ENCODE assay signal across 18 cellular contexts in genomic region chrX:23637187-23637586, GRCh38. TPM values are rescaled to one million over a fixed set of nuclear protein-coding genes. Genes with fewer than 3 reads are reported as not detected.
DNase-seq lines count a peak whose midpoint lies in the region; ATAC-seq and TF ChIP-seq lines count a peak whose summit lies in the region.
"Had no signal": no experiment of that assay in that cellular context is flagged by ENCODE, and none has a peak within 500 bp of the region (broad histone marks: within the 10 kb centered on the region; RNA-seq: fewer than 3 reads in every experiment).

No MANE protein-coding gene starts in this region.

- no peak overlapping the region for H2AFZ ChIP-seq in IMR-90 (replicated peaks; ENCODE audit: low read length, poor library complexity)
- H2AFZ ChIP-seq: GM23248 had no signal

- intact Hi-C loops in activated naive CD4-positive, alpha-beta T cell treated with anti-CD3 and anti-CD28 coated beads for 36 hours (cut with micrococcal nuclease), result loop anchor here (10.0 kb wide), 1 partner anchor 302 kb away; the partner anchor contains the start of gene PTCHD1
- intact Hi-C loops in IMR-90 (cut with micrococcal nuclease), result no loop called here

- H3K9me3 Mint-ChIP-seq in activated naive CD4-positive, alpha-beta T cell treated with anti-CD3 and anti-CD28 coated beads for 36 hours, result peaks cover 2% of the 10 kb centered on the region
- peaks cover 0 to 11% of the 10 kb centered on the region in 2 donors for H3K9me3 Mint-ChIP-seq in activated naive CD4-positive, alpha-beta T cell treated with anti-CD3 and anti-CD28 coated beads, Interleukin-2, amount 50 U/mL, for 72 hours
- H3K9me3 Mint-ChIP-seq in natural killer cell treated with Interleukin-12 subunit alpha and Interleukin-12 subunit beta and Interleukin-15 and Interleukin-18, amount 100 ng/mL, for 72 hours, result no peaks in the 10 kb centered on the region

- 0 out of 2 replicates have a peak, but pooled peaks have one; percentile 6 for TF ChIP-seq CTCF in IMR-90 (conservative IDR thresholded peaks at IDR 0.05; ENCODE audit: low read depth, low read length)
- TF ChIP-seq CTCF in suprapubic skin (IDR thresholded peaks at IDR 0.05), result no peak

- no peaks in the 10 kb centered on the region for H4K20me1 ChIP-seq in IMR-90 (ENCODE audit: insufficient read depth, low read length)

- H3K9ac ChIP-seq in IMR-90 (ENCODE audit: low read depth, low read length), result no peak overlapping the region
- H3K9ac ChIP-seq: GM23248 had no signal

- DNase-seq in activated naive CD4-positive, alpha-beta T cell treated with anti-CD3 and anti-CD28 coated beads for 36 hours, result peak; percentile 5
- no peak for DNase-seq in activated naive CD4-positive, alpha-beta T cell treated with anti-CD3 and anti-CD28 coated beads, Interleukin-2, amount 50 U/mL, for 72 hours (ENCODE audit: low spot score in 2 of 2)
- DNase-seq in IMR-90, result no peak
- DNase-seq in natural killer cell treated with Interleukin-12 subunit alpha and Interleukin-12 subunit beta and Interleukin-15 and Interleukin-18, amount 100 ng/mL, for 72 hours (ENCODE audit: low spot score), result no peak
- no peak for DNase-seq in stimulated activated naive CD4-positive, alpha-beta T cell treated with Interleukin-2 at 50 U/mL for 16 hours (lab: John Stamatoyannopoulos, UW)
- no peak for DNase-seq in suprapubic skin (ENCODE audit: low spot score in 2 of 2)
- DNase-seq in effector CD8-positive, alpha-beta T cell (lab: John Stamatoyannopoulos, UW), result no peak
- DNase-seq: activated effector memory CD4-positive, alpha-beta T cell treated with Interleukin-2 at 50 U/mL for 16 hours; effector CD4-positive, alpha-beta T cell; foreskin fibroblast; GM23248; NCI-H1417; NCI-H2227 treated with DMSO at 0.1 percent for 48 hours; nephron progenitor cell; upper lobe of left lung had no signal

- H2AK9ac ChIP-seq in IMR-90 (replicated peaks; ENCODE audit: low read depth, low read length, poor library complexity), result no peak overlapping the region

- no peaks in the 10 kb centered on the region for H3K36me3 Mint-ChIP-seq in activated naive CD4-positive, alpha-beta T cell treated with anti-CD3 and anti-CD28 coated beads for 36 hours (ENCODE audit: low read depth)
- H3K36me3 Mint-ChIP-seq in activated naive CD4-positive, alpha-beta T cell treated with anti-CD3 and anti-CD28 coated beads, Interleukin-2, amount 50 U/mL, for 72 hours, result no peaks in the 10 kb centered on the region
- peaks cover 5% of the 10 kb centered on the region for H3K36me3 Mint-ChIP-seq in natural killer cell treated with Interleukin-12 subunit alpha and Interleukin-12 subunit beta and Interleukin-15 and Interleukin-18, amount 100 ng/mL, for 72 hours

- no peak overlapping the region for H2BK15ac ChIP-seq in IMR-90 (ENCODE audit: low read depth, low read length)

- H3K9me3 ChIP-seq in IMR-90 (ENCODE audit: control insufficient read depth, insufficient read depth, low read length) (no peaks in the 10 kb centered on the region), suprapubic skin (no peaks in the 10 kb centered on the region)

- no peak for TF ChIP-seq POLR2A in IMR-90 (IDR thresholded peaks at IDR 0.05; ENCODE audit: low read depth, low read length)
- TF ChIP-seq POLR2A in suprapubic skin (IDR thresholded peaks at IDR 0.05), result no peak

- in situ Hi-C loops in IMR-90 (cut with MboI; ENCODE audit: low sequenced_read_pairs), result no loop called here

- dilution Hi-C loops in IMR-90 (cut with HindIII; ENCODE audit: low sequenced_read_pairs, unreplicated experiment), result no loop called here

- H3K4me2 ChIP-seq in IMR-90 (ENCODE audit: low read depth, low read length), result no peak overlapping the region

- no CpG with 5 or more reads among the region's 4 CpGs for WGBS in IMR-90 (ENCODE audit: extremely low coverage in 2 of 2, insufficient read length in 1 of 2), 2 experiments
- WGBS in suprapubic skin, result 100% methylated on average over 4 of the region's 4 CpGs

- H3K79me1 ChIP-seq in IMR-90 (ENCODE audit: low read depth in 1 of 2, low read length in 2 of 2), result no peaks in the 10 kb centered on the region

- H3K27ac Mint-ChIP-seq in activated naive CD4-positive, alpha-beta T cell treated with anti-CD3 and anti-CD28 coated beads for 36 hours, result no peak overlapping the region
- H3K27ac Mint-ChIP-seq in activated naive CD4-positive, alpha-beta T cell treated with anti-CD3 and anti-CD28 coated beads, Interleukin-2, amount 50 U/mL, for 72 hours, result peak overlapping the region in 1 of 2 donors; percentile 50
- no peak overlapping the region for H3K27ac Mint-ChIP-seq in natural killer cell treated with Interleukin-12 subunit alpha and Interleukin-12 subunit beta and Interleukin-15 and Interleukin-18, amount 100 ng/mL, for 72 hours
- H3K27ac Mint-ChIP-seq: nephron progenitor cell had no signal

- TF ChIP-seq EP300 in suprapubic skin (IDR thresholded peaks at IDR 0.05), result no peak

- no peak overlapping the region for H2BK120ac ChIP-seq in IMR-90 (ENCODE audit: low read depth, low read length)

- H3K14ac ChIP-seq in IMR-90 (replicated peaks; ENCODE audit: low read depth, low read length), result no peak overlapping the region

- BruUV-seq in IMR-90 (replicated peaks; lab: Mats Ljungman, UMichigan), result no TSS peak

- no peak overlapping the region for H3K56ac ChIP-seq in IMR-90 (ENCODE audit: extremely low read depth, insufficient read depth, low read length)

- no peaks in the 10 kb centered on the region for H3K9me1 ChIP-seq in IMR-90 (ENCODE audit: insufficient read depth, low read length)

- no peaks in the 10 kb centered on the region for H3K4me1 Mint-ChIP-seq in activated naive CD4-positive, alpha-beta T cell treated with anti-CD3 and anti-CD28 coated beads for 36 hours (ENCODE audit: low read depth)
- no peaks in the 10 kb centered on the region for H3K4me1 Mint-ChIP-seq in natural killer cell treated with Interleukin-12 subunit alpha and Interleukin-12 subunit beta and Interleukin-15 and Interleukin-18, amount 100 ng/mL, for 72 hours (ENCODE audit: low read depth in 2 of 2)
- H3K4me1 Mint-ChIP-seq: nephron progenitor cell had no signal

- H4K5ac ChIP-seq in IMR-90 (ENCODE audit: low read depth, low read length), result no peak overlapping the region

- H3K27me3 Mint-ChIP-seq in activated naive CD4-positive, alpha-beta T cell treated with anti-CD3 and anti-CD28 coated beads for 36 hours (ENCODE audit: low read depth), result no peaks in the 10 kb centered on the region
- peaks cover 0 to 20% of the 10 kb centered on the region in 2 donors for H3K27me3 Mint-ChIP-seq in natural killer cell treated with Interleukin-12 subunit alpha and Interleukin-12 subunit beta and Interleukin-15 and Interleukin-18, amount 100 ng/mL, for 72 hours

- H3K36me3 ChIP-seq in IMR-90 (ENCODE audit: control insufficient read depth, insufficient read depth, low read length), result no peaks in the 10 kb centered on the region
- H3K36me3 ChIP-seq in suprapubic skin, result no peaks in the 10 kb centered on the region
- H3K36me3 ChIP-seq: upper lobe of left lung had no signal

- POLR2A ChIA-PET in IMR-90 (lab: Charles Lee; ENCODE audit: unreplicated experiment), result no interaction called here

- H4K8ac ChIP-seq in IMR-90 (ENCODE audit: low read depth in 2 of 2, low read length in 2 of 2), result no peak overlapping the region

- no peak overlapping the region for H3K4me3 Mint-ChIP-seq in activated naive CD4-positive, alpha-beta T cell treated with anti-CD3 and anti-CD28 coated beads for 36 hours
- H3K4me3 Mint-ChIP-seq in natural killer cell treated with Interleukin-12 subunit alpha and Interleukin-12 subunit beta and Interleukin-15 and Interleukin-18, amount 100 ng/mL, for 72 hours, result no peak overlapping the region
- H3K4me3 Mint-ChIP-seq: nephron progenitor cell had no signal

- no peak overlapping the region for H3K4ac ChIP-seq in IMR-90 (ENCODE audit: low read depth, low read length)

- H3K23ac ChIP-seq in IMR-90 (ENCODE audit: low read depth, low read length), result no peak overlapping the region

- no peak overlapping the region for H3K27ac ChIP-seq in IMR-90 (ENCODE audit: insufficient read depth, low read length)
- no peak overlapping the region for H3K27ac ChIP-seq in suprapubic skin
- H3K27ac ChIP-seq: GM23248, SK-N-MC, upper lobe of left lung, VCaP had no signal

- H3K27me3 ChIP-seq in IMR-90 (ENCODE audit: control insufficient read depth, insufficient read depth, low read length), result no peaks in the 10 kb centered on the region; the same call in none of the 2 replicates
- no peaks in the 10 kb centered on the region for H3K27me3 ChIP-seq in suprapubic skin
- H3K27me3 ChIP-seq: upper lobe of left lung had no signal

- H3K4me3 ChIP-seq in IMR-90 (ENCODE audit: insufficient read depth, low read depth, low read length) (no peak overlapping the region), suprapubic skin (no peak overlapping the region)
- H3K4me3 ChIP-seq: GM23248, SK-N-MC, upper lobe of left lung had no signal

- no peak overlapping the region for H2AK5ac ChIP-seq in IMR-90 (ENCODE audit: low read depth, low read length)

- no peak; the same call in 1 of the 2 replicates for TF ChIP-seq RAD21 in IMR-90 (IDR thresholded peaks at IDR 0.05; ENCODE audit: low read length)

- no peaks in the 10 kb centered on the region for H3K4me1 ChIP-seq in IMR-90 (ENCODE audit: control insufficient read depth, insufficient read depth, low read length)
- H3K4me1 ChIP-seq in suprapubic skin, result no peaks in the 10 kb centered on the region
- H3K4me1 ChIP-seq: upper lobe of left lung had no signal

- H2BK20ac ChIP-seq in IMR-90 (ENCODE audit: low read depth, low read length), result no peak overlapping the region

- CTCF ChIA-PET in activated naive CD4-positive, alpha-beta T cell treated with anti-CD3 and anti-CD28 coated beads for 36 hours (lab: Charles Lee), result no interaction called here
- CTCF ChIA-PET in IMR-90 (lab: Yijun Ruan, JAX), result no interaction called here

- H2BK5ac ChIP-seq in IMR-90 (ENCODE audit: low read depth, low read length, poor library complexity, severe bottlenecking), result no peak overlapping the region

- no peak overlapping the region for H3K18ac ChIP-seq in IMR-90 (ENCODE audit: low read depth, low read length)

- ATAC-seq in activated naive CD4-positive, alpha-beta T cell treated with anti-CD3 and anti-CD28 coated beads, Interleukin-2, amount 50 U/mL, for 72 hours, result no peak
- ATAC-seq in HG02759 (IDR thresholded peaks at IDR 0.05; ENCODE audit: unreplicated experiment) (peak; percentile 98), IMR-90 (ENCODE audit: low read depth) (peak; percentile 35; the same call in 1 of the 2 replicates)
- ATAC-seq in natural killer cell treated with Interleukin-12 subunit alpha and Interleukin-12 subunit beta and Interleukin-15 and Interleukin-18, amount 100 ng/mL, for 72 hours, result peak; percentile 59 to 92

- no peak overlapping the region for H4K91ac ChIP-seq in IMR-90 (ENCODE audit: insufficient read depth, low read depth, low read length)

RNA-seq across cellular contexts. Expression of gene PRDX4, which starts 30.1 kb away (rescaled TPM):
- total RNA-seq in activated naive CD4-positive, alpha-beta T cell treated with anti-CD3 and anti-CD28 coated beads for 36 hours, result 10 to 100 TPM; 39.6 to 40.0 TPM
- 10 to 100 TPM; 42.6 to 48.2 TPM for total RNA-seq in activated naive CD4-positive, alpha-beta T cell treated with anti-CD3 and anti-CD28 coated beads, Interleukin-2, amount 50 U/mL, for 72 hours
- total RNA-seq in IMR-90 (2012; rRNA removed) (194 and 226 TPM in 2 replicates), suprapubic skin (10 to 100 TPM; 27.6 to 47.6 (median 42.2) TPM)
- polyA plus RNA-seq in IMR-90 (2012; rRNA removed), result 194 and 209 TPM in 2 replicates
- polyA plus RNA-seq in IMR-90 (2012; cell fraction: cytosol; rRNA removed), result 135 TPM in 2 replicates
- 35.1 and 61.8 TPM in 2 replicates for polyA plus RNA-seq in IMR-90 (2012; cell fraction: nucleus; rRNA removed; ENCODE audit: low replicate concordance)
- total RNA-seq in natural killer cell treated with Interleukin-12 subunit alpha and Interleukin-12 subunit beta and Interleukin-15 and Interleukin-18, amount 100 ng/mL, for 72 hours, result 10 to 100 TPM; 62.2 to 71.2 TPM

Comparison
In these comparisons a context has a peak if more than half of its experiments do, and no peak if none do; other contexts are left out.
1. ATAC-seq: peak in HG02759 (single experiment), IMR-90 (single experiment) and natural killer cell treated with Interleukin-12 subunit alpha and Interleukin-12 subunit beta and Interleukin-15 and Interleukin-18, amount 100 ng/mL, for 72 hours (2 of 2); none in activated naive CD4-positive, alpha-beta T cell treated with anti-CD3 and anti-CD28 coated beads, Interleukin-2, amount 50 U/mL, for 72 hours (0 of 2).